In the genomic region with DNA sequence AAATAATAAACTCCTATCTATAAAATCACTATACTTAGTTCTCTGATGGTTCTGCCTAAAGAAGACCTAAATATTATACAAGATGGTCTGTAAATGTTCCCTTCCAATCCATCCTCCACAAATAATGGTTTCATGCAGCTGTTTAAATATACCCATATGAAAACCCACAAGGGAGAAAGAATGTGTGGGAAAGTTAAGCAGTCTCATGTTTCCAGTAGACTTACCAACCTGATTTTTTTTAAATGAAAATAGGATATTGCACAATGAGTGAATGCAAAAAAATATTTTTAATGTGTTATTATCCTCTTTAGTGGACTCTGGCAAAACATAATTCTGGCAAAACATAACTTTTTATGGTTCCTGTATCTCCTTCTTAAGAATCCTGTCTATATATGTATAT, we compare ENCODE assay signal across 16 cellular contexts. TPM values are rescaled to one million over a fixed set of nuclear protein-coding genes. Genes with fewer than 3 reads are reported as not detected.
DNase-seq lines count a peak whose midpoint lies in the region; ATAC-seq and TF ChIP-seq lines count a peak whose summit lies in the region.
"Had no signal": no experiment of that assay in that cellular context is flagged by ENCODE, and none has a peak within 500 bp of the region (broad histone marks: within the 10 kb centered on the region; RNA-seq: fewer than 3 reads in every experiment).

No MANE protein-coding gene starts in this region.

- peak; percentile 66 for DNase-seq in AG04449 (ENCODE audit: low read depth, low spot score)
- peak; percentile 57 for DNase-seq in H4 (ENCODE audit: low spot score)
- DNase-seq in amniotic epithelial cell (ENCODE audit: low read depth), result peak; percentile 73
- peak; percentile 88 for DNase-seq in iris pigment epithelial cell (ENCODE audit: low read depth)
- DNase-seq: activated CD4-positive, alpha-beta memory T cell treated with anti-CD3 and anti-CD28 coated beads, Interleukin-2, amount 10 ng/mL, durations not matched to agents 7 days and 5 days; BE2C; DMS79 treated with DMSO at 0.1 percent for 48 hours; effector memory CD8-positive, alpha-beta T cell; SIG-M5; thyroid gland had no signal

- CTCF ChIA-PET in AG04449 (lab: Yijun Ruan, JAX), result no interaction called here

- POLR2A ChIA-PET in AG04449 (lab: Yijun Ruan, JAX), result interaction anchor here (0.7 kb wide), 1 partner anchor 164 kb away, joined by 3 read pairs; no protein-coding TSS in a partner anchor

- TF ChIP-seq CTCF in AG04449 (IDR thresholded peaks at IDR 0.05; ENCODE audit: insufficient read depth, low read length, missing control alignments), result no peak

- ATAC-seq in GM21717 (IDR thresholded peaks at IDR 0.05; ENCODE audit: unreplicated experiment) (no peak), HG03196 (IDR thresholded peaks at IDR 0.05; ENCODE audit: unreplicated experiment) (no peak), HG03460 (IDR thresholded peaks at IDR 0.05; ENCODE audit: unreplicated experiment) (no peak), HG03045 (IDR thresholded peaks at IDR 0.05; ENCODE audit: unreplicated experiment) (no peak)
- ATAC-seq: activated T-helper 17 cell treated with anti-CD3 and anti-CD28 coated beads, Interleukin-2, amount 50 U/mL, for 72 hours; effector memory CD8-positive, alpha-beta T cell; GM12878 had no signal

- no peak overlapping the region for H3K4me3 ChIP-seq in AG04449 (ENCODE audit: low read depth, low read length)
- H3K4me3 ChIP-seq: GM12878, thyroid gland had no signal

RNA-seq across cellular contexts. Expression of gene CAMK2D, which starts 23.3 kb away (rescaled TPM):
- 22.6 and 27.6 TPM in 2 replicates for total RNA-seq in H4 (2014; rRNA removed; shearing (Covaris generic))
